ENCODE assay signal across 16 cellular contexts in the genomic region with DNA sequence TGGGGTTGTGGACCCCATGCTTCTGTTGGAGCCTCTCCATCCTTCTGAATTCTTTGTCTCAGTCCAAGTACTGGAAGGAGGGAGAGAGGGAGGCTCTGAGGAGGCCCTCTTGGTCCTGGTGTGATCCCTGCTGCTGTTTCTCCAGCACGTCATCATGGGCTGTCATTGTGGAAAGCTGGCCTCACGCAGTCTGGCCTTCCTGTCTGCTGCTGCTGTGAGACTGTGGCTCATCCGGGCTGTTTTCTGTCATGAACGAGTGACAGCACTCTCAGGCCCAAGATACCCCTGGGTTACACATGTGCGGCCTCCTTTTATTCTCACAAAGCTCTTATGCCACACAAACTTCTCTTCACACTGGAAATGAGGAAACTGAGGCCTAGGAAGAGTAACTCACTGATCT.
DNase-seq lines count a peak whose midpoint lies in the region; ATAC-seq and TF ChIP-seq lines count a peak whose summit lies in the region.
"Had no signal": no experiment of that assay in that cellular context is flagged by ENCODE, and none has a peak within 500 bp of the region (broad histone marks: within the 10 kb centered on the region; RNA-seq: fewer than 3 reads in every experiment).

No MANE protein-coding gene starts in this region.

- H3K9me2 ChIP-seq in hepatocyte (replicated peaks; ENCODE audit: insufficient read depth) = no peaks in the 10 kb centered on the region

- H2AK5ac ChIP-seq in IMR-90 (ENCODE audit: low read depth, low read length) = peak overlapping the region; percentile 36; the same call in 1 of the 2 replicates

- H3K27ac Mint-ChIP-seq in nephron = peak overlapping the region in 2 of 3 experiments; percentile 46 to 68
- H3K27ac Mint-ChIP-seq: B cell; CD8-positive, alpha-beta T cell had no signal

- H2BK120ac ChIP-seq in IMR-90 (ENCODE audit: low read depth, low read length) = peak overlapping the region; percentile 2; the same call in 1 of the 2 replicates

- TF ChIP-seq CTCF in IMR-90 (conservative IDR thresholded peaks at IDR 0.05; ENCODE audit: low read depth, low read length) (no peak), hepatocyte (IDR thresholded peaks at IDR 0.05; ENCODE audit: poor library complexity) (no peak), nephron (IDR thresholded peaks at IDR 0.05; ENCODE audit: unreplicated experiment in 3 of 3) (no peak), lower leg skin (IDR thresholded peaks at IDR 0.05) (no peak)

- ATAC-seq in IMR-90 (ENCODE audit: low read depth) (no peak), GM21717 (IDR thresholded peaks at IDR 0.05; ENCODE audit: unreplicated experiment) (no peak)
- ATAC-seq: CD8-positive, alpha-beta T cell had no signal

- peak overlapping the region; percentile 67 for H2AFZ ChIP-seq in IMR-90 (replicated peaks; ENCODE audit: low read length, poor library complexity)
- no peak overlapping the region for H2AFZ ChIP-seq in hepatocyte

- no peak overlapping the region for H3K23ac ChIP-seq in IMR-90 (ENCODE audit: low read depth, low read length)

- H3K4ac ChIP-seq in IMR-90 (ENCODE audit: low read depth, low read length) = no peak overlapping the region

- H4K8ac ChIP-seq in IMR-90 (ENCODE audit: low read depth in 2 of 2, low read length in 2 of 2) = no peak overlapping the region

- H3K18ac ChIP-seq in IMR-90 (ENCODE audit: low read depth, low read length) = no peak overlapping the region

- no peak overlapping the region for H2AK9ac ChIP-seq in IMR-90 (replicated peaks; ENCODE audit: low read depth, low read length, poor library complexity)

- H3K36me3 Mint-ChIP-seq in nephron (ENCODE audit: low read depth) = no peaks in the 10 kb centered on the region
- H3K36me3 Mint-ChIP-seq: CD8-positive, alpha-beta T cell had no signal

- no peak overlapping the region for H3K9ac ChIP-seq in IMR-90 (ENCODE audit: low read depth, low read length)
- H3K9ac ChIP-seq: BLaER1 treated with 17β-estradiol and CSF1 and Interleukin-3, amounts not matched to agents 10 nM and 100 nM had no signal

- WGBS in IMR-90 (ENCODE audit: extremely low coverage in 2 of 2, insufficient read length in 1 of 2), 2 experiments = no CpG with 5 or more reads among the region's 5 CpGs
- WGBS in hepatocyte (ENCODE audit: low lambda C conversion rate, missing lambda C conversion rate) = 64% methylated on average over 5 of the region's 5 CpGs
- 87 to 88% methylated on average over 5 of the region's 5 CpGs for WGBS in lower leg skin, 2 donors

- H3K56ac ChIP-seq in IMR-90 (ENCODE audit: extremely low read depth, insufficient read depth, low read length) = no peak overlapping the region

- H2BK5ac ChIP-seq in IMR-90 (ENCODE audit: low read depth, low read length, poor library complexity, severe bottlenecking) = no peak overlapping the region

- intact Hi-C loops in IMR-90 (cut with micrococcal nuclease) = no loop called here
- intact Hi-C loops in lower leg skin (cut with DNase I; ENCODE audit: low total_unique reads) = no loop called here

- CTCF ChIA-PET in IMR-90 (lab: Yijun Ruan, JAX) = no interaction called here

- no peaks in the 10 kb centered on the region for H3K9me3 Mint-ChIP-seq in nephron
- H3K9me3 Mint-ChIP-seq: CD8-positive, alpha-beta T cell had no signal

- H4K5ac ChIP-seq in IMR-90 (ENCODE audit: low read depth, low read length) = no peak overlapping the region

- POLR2A ChIA-PET in IMR-90 (lab: Charles Lee; ENCODE audit: unreplicated experiment) = no interaction called here

- dilution Hi-C loops in IMR-90 (cut with HindIII; ENCODE audit: low sequenced_read_pairs, unreplicated experiment) = no loop called here

- H4K20me1 ChIP-seq in IMR-90 (ENCODE audit: insufficient read depth, low read length) (no peaks in the 10 kb centered on the region), hepatocyte (ENCODE audit: insufficient read depth, poor library complexity, severe bottlenecking) (no peaks in the 10 kb centered on the region)
- H4K20me1 ChIP-seq: BLaER1 treated with 17β-estradiol and CSF1 and Interleukin-3, amounts not matched to agents 10 nM and 100 nM had no signal

- no peaks in the 10 kb centered on the region; the same call in 1 of the 2 replicates for H3K4me1 ChIP-seq in IMR-90 (ENCODE audit: control insufficient read depth, insufficient read depth, low read length)
- no peaks in the 10 kb centered on the region for H3K4me1 ChIP-seq in hepatocyte (ENCODE audit: insufficient read depth)

- DNase-seq in IMR-90 (no peak), hepatocyte (ENCODE audit: low spot score) (no peak), AG08395 (ENCODE audit: low spot score) (no peak), lower leg skin (ENCODE audit: low spot score in 2 of 2) (no peak)
- DNase-seq in stimulated activated CD4-positive, alpha-beta T cell treated with anti-CD3 and anti-CD28 coated beads, Interleukin-15, amount 100 ng/mL, for 24 hours = no peak
- DNase-seq: 8988T; Calu3; CD8-positive, alpha-beta T cell; DMS79 treated with DMSO at 0.1 percent for 48 hours; GF-D8; GOT3; HCEC 1CT had no signal

- in situ Hi-C loops in IMR-90 (cut with MboI; ENCODE audit: low sequenced_read_pairs) = no loop called here

- no peak overlapping the region; the same call in 1 of the 2 replicates for H2BK20ac ChIP-seq in IMR-90 (ENCODE audit: low read depth, low read length)

- no peak overlapping the region for H2BK15ac ChIP-seq in IMR-90 (ENCODE audit: low read depth, low read length)

- H3K4me3 Mint-ChIP-seq in nephron = no peak overlapping the region
- H3K4me3 Mint-ChIP-seq: B cell; CD8-positive, alpha-beta T cell had no signal

- H3K79me1 ChIP-seq in IMR-90 (ENCODE audit: low read depth in 1 of 2, low read length in 2 of 2) = no peaks in the 10 kb centered on the region

- no peaks in the 10 kb centered on the region for H3K9me3 ChIP-seq in IMR-90 (ENCODE audit: control insufficient read depth, insufficient read depth, low read length)
- H3K9me3 ChIP-seq in hepatocyte (ENCODE audit: low read depth) = no peaks in the 10 kb centered on the region
- H3K9me3 ChIP-seq: BLaER1 treated with 17β-estradiol and CSF1 and Interleukin-3, amounts not matched to agents 10 nM and 100 nM had no signal

- H3K27ac ChIP-seq in IMR-90 (ENCODE audit: insufficient read depth, low read length) (no peak overlapping the region), hepatocyte (peak overlapping the region; percentile 34)
- H3K27ac ChIP-seq: BLaER1 treated with 17β-estradiol and CSF1 and Interleukin-3, amounts not matched to agents 10 nM and 100 nM had no signal

- BruUV-seq in IMR-90 (replicated peaks; lab: Mats Ljungman, UMichigan) = no TSS peak

- no peaks in the 10 kb centered on the region for H3K36me3 ChIP-seq in IMR-90 (ENCODE audit: control insufficient read depth, insufficient read depth, low read length)
- H3K36me3 ChIP-seq in hepatocyte (replicated peaks; ENCODE audit: insufficient read depth, low read depth) = no peaks in the 10 kb centered on the region
- H3K36me3 ChIP-seq: BLaER1 treated with 17β-estradiol and CSF1 and Interleukin-3, amounts not matched to agents 10 nM and 100 nM had no signal

- H3K79me2 ChIP-seq in hepatocyte = no peaks in the 10 kb centered on the region

- H3K14ac ChIP-seq in IMR-90 (replicated peaks; ENCODE audit: low read depth, low read length) = 0 out of 2 replicates have a peak overlapping the region, but pooled peaks have one; percentile 21

- no peak for TF ChIP-seq RAD21 in IMR-90 (IDR thresholded peaks at IDR 0.05; ENCODE audit: low read length)

- no peak overlapping the region for H3K4me2 ChIP-seq in IMR-90 (ENCODE audit: low read depth, low read length)
- H3K4me2 ChIP-seq in hepatocyte = no peak overlapping the region
- H3K4me2 ChIP-seq: BLaER1 treated with 17β-estradiol and CSF1 and Interleukin-3, amounts not matched to agents 10 nM and 100 nM had no signal

- H3K9me1 ChIP-seq in IMR-90 (ENCODE audit: insufficient read depth, low read length) = no peaks in the 10 kb centered on the region

- no peak for TF ChIP-seq POLR2A in IMR-90 (IDR thresholded peaks at IDR 0.05; ENCODE audit: low read depth, low read length)
- TF ChIP-seq POLR2A in lower leg skin (IDR thresholded peaks at IDR 0.05) = no peak

- H3K27me3 ChIP-seq in IMR-90 (ENCODE audit: control insufficient read depth, insufficient read depth, low read length) (no peaks in the 10 kb centered on the region), hepatocyte (no peaks in the 10 kb centered on the region)
- H3K27me3 ChIP-seq: BLaER1 treated with 17β-estradiol and CSF1 and Interleukin-3, amounts not matched to agents 10 nM and 100 nM had no signal

- no peak overlapping the region for H3K4me3 ChIP-seq in IMR-90 (ENCODE audit: insufficient read depth, low read depth, low read length)
- no peak overlapping the region for H3K4me3 ChIP-seq in hepatocyte
- H3K4me3 ChIP-seq in lower leg skin (ENCODE audit: low read depth, poor library complexity, severe bottlenecking) = no peak overlapping the region
- H3K4me3 ChIP-seq: BLaER1 treated with 17β-estradiol and CSF1 and Interleukin-3, amounts not matched to agents 10 nM and 100 nM had no signal

- H3K4me1 Mint-ChIP-seq in nephron = peaks cover 8% of the 10 kb centered on the region
- H3K4me1 Mint-ChIP-seq: B cell had no signal

- no peaks in the 10 kb centered on the region for H3K27me3 Mint-ChIP-seq in nephron (ENCODE audit: low read depth)
- H3K27me3 Mint-ChIP-seq: B cell had no signal

- no peak overlapping the region for H4K91ac ChIP-seq in IMR-90 (ENCODE audit: insufficient read depth, low read depth, low read length)

TF ChIP-seq in IMR-90, 13 proteins besides CTCF, POLR2A, EP300 and RAD21:
- TF ChIP-seq CEBPB (IDR thresholded peaks at IDR 0.05; ENCODE audit: low read depth, low read length) = no peak
